In the genomic region with DNA sequence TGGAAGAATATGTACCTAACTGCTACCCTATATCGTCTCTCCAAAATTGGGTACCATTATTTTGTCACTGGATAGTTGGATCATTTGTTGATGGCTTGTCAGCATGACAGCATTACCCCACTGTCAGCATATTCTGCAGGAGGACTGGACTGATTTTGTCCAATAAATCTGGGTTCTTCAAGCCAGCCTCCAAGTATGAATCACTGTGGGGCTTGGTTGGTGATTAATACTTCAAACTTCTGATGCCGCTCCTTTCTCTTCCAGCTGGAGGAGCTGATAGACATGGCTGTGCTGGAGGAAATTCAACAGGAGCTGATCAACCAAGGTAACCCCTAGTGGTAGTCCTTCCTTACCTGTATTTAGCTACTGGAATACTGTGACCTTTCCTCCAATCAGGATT, we compare ENCODE assay signal across 15 cellular contexts. TPM values are rescaled to one million over a fixed set of nuclear protein-coding genes. Genes with fewer than 3 reads are reported as not detected.
DNase-seq lines count a peak whose midpoint lies in the region; TF ChIP-seq lines count a peak whose summit lies in the region.
"Had no signal": no experiment of that assay in that cellular context is flagged by ENCODE, and none has a peak within 500 bp of the region (broad histone marks: within the 10 kb centered on the region; RNA-seq: fewer than 3 reads in every experiment).

No MANE protein-coding gene starts in this region.

- H3K9me3 ChIP-seq in HEK293 (ENCODE audit: control insufficient read depth, insufficient read depth, low read depth, low read length), result no peaks in the 10 kb centered on the region
- H3K9me3 ChIP-seq: adrenal gland, pancreas had no signal

- DNase-seq in AG04449 (ENCODE audit: low read depth, low spot score), result peak; percentile 45
- DNase-seq in amniotic epithelial cell (ENCODE audit: low read depth), result peak; percentile 74
- DNase-seq in foreskin melanocyte, result peak; percentile 8
- no peak for DNase-seq in stimulated activated naive CD4-positive, alpha-beta T cell treated with Interleukin-2 at 50 U/mL for 16 hours (lab: John Stamatoyannopoulos, UW)
- no peak for DNase-seq in G401 (ENCODE audit: low spot score)
- no peak for DNase-seq in stimulated activated CD4-positive, alpha-beta T cell treated with anti-CD3 and anti-CD28 coated beads, Interleukin-4, amount 100 ng/mL, for 24 hours
- DNase-seq in NCI-H1930 (lab: John Stamatoyannopoulos, UW), result no peak
- DNase-seq: activated CD4-positive, alpha-beta T cell treated with anti-CD3 and anti-CD28 coated beads, Interleukin-2, amount 50 U/mL, for 4 hours; adrenal gland; H7; left cardiac atrium; NCI-H526; pancreas; stimulated activated CD4-positive, alpha-beta T cell treated with anti-CD3 and anti-CD28 coated beads, Interleukin-4, amount 100 ng/mL, for 4 hours had no signal

- H3K4me1 ChIP-seq in HEK293 (ENCODE audit: control insufficient read depth, insufficient read depth, low read length), result no peaks in the 10 kb centered on the region

- in situ Hi-C loops in G401 (cut with HindIII; ENCODE audit: low sequenced_read_pairs), result no loop called here

- no peak overlapping the region for H3K27ac ChIP-seq in HEK293 (ENCODE audit: extremely low read depth, low read depth, low read length)
- H3K27ac ChIP-seq: adrenal gland, pancreas had no signal

- peaks cover 61 to 62% of the 10 kb centered on the region in 2 experiments for H3K36me3 ChIP-seq in HEK293 (ENCODE audit: control insufficient read depth in 2 of 2, insufficient read depth in 1 of 2, low read length in 2 of 2)

- POLR2A ChIA-PET in AG04449 (lab: Yijun Ruan, JAX), result interaction anchor here (0.8 to 1.2 kb wide), 2 partner anchors 8 to 13 kb away, joined by 6 to 7 read pairs; no protein-coding TSS in a partner anchor
- POLR2A ChIA-PET in HEK293 (lab: Yijun Ruan, JAX), result interaction anchor here (1.4 kb wide), 1 partner anchor 17 kb away, joined by 7 read pairs; a partner anchor contains a TSS

- TF ChIP-seq CTCF in AG04449 (IDR thresholded peaks at IDR 0.05; ENCODE audit: insufficient read depth, low read length, missing control alignments) (no peak), HEK293 (tag by site-specific recombination; IDR thresholded peaks at IDR 0.05) (no peak)

- H3K4me3 ChIP-seq in AG04449 (ENCODE audit: low read depth, low read length) (no peak overlapping the region), HEK293 (ENCODE audit: low read depth, low read length) (no peak overlapping the region)
- H3K4me3 ChIP-seq: adrenal gland, pancreas had no signal

- CTCF ChIA-PET in AG04449 (lab: Yijun Ruan, JAX) (interaction anchor here (1.1 to 9.6 kb wide), 4 partner anchors 9 to 63 kb away, joined by 4 to 162 read pairs (median 6); a partner anchor contains a TSS), HEK293 (lab: Yijun Ruan, JAX) (interaction anchor here (0.8 to 0.9 kb wide), 2 partner anchors 15 to 17 kb away, joined by 5 read pairs; a partner anchor contains a TSS)

TF ChIP-seq in HEK293, 187 proteins besides CTCF, POLR2A, EP300 and RAD21:
- TF ChIP-seq ZBTB17 (tag by site-specific recombination; IDR thresholded peaks at IDR 0.05) (0 out of 2 replicates have a peak, but pooled peaks have one; percentile 10), ZNF768 (tag by site-specific recombination; IDR thresholded peaks at IDR 0.05) (no peak), MZF1 (tag by site-specific recombination; IDR thresholded peaks at IDR 0.05; ENCODE audit: borderline replicate concordance) (no peak)

RNA-seq across cellular contexts. Expression of a gene that starts 2.5 kb away (rescaled TPM):
- 61.3 and 65.8 TPM in 2 replicates for total RNA-seq in G401 (2014; rRNA removed; shearing (Covaris generic))

RNA-seq across cellular contexts. Expression of a gene that starts 3.0 kb away (rescaled TPM):
- total RNA-seq in G401 (2014; rRNA removed; shearing (Covaris generic)), result 142 and 178 TPM in 2 replicates

RNA-seq across cellular contexts. Expression of a gene that starts 16.4 kb away (rescaled TPM):
- total RNA-seq in G401 (2014; rRNA removed; shearing (Covaris generic)), result 733 and 786 TPM in 2 replicates

RNA-seq across cellular contexts. Expression of a gene that starts 46.3 kb away (rescaled TPM):
- 13.4 and 24.7 TPM in 2 replicates for total RNA-seq in G401 (2014; rRNA removed; shearing (Covaris generic))

Comparison
In these comparisons a context has a peak if more than half of its experiments do, and no peak if none do; other contexts are left out.
1. DNase-seq: peak in AG04449 (single experiment), amniotic epithelial cell (single experiment) and foreskin melanocyte (single experiment); none in stimulated activated naive CD4-positive, alpha-beta T cell treated with Interleukin-2 at 50 U/mL for 16 hours (single experiment), G401 (single experiment), stimulated activated CD4-positive, alpha-beta T cell treated with anti-CD3 and anti-CD28 coated beads, Interleukin-4, amount 100 ng/mL, for 24 hours (single experiment) and NCI-H1930 (0 of 2).